9 cellular contexts compared by ENCODE assay signal in genomic region chr11:111910637-111911562, GRCh38. TPM values are rescaled to one million over a fixed set of nuclear protein-coding genes. Genes with fewer than 3 reads are reported as not detected.
A peak's percentile ranks its signal among the peaks of the same experiment; 100 is the strongest.
DNase-seq lines count a peak whose midpoint lies in the region; ATAC-seq and TF ChIP-seq lines count a peak whose summit lies in the region.
"Had no signal": no experiment of that assay in that cellular context is flagged by ENCODE, and none has a peak within 500 bp of the region (broad histone marks: within the 10 kb centered on the region; RNA-seq: fewer than 3 reads in every experiment).

No MANE protein-coding gene starts in this region.

- H3K36me3 ChIP-seq in gastroesophageal sphincter (peaks cover 0 to 30% of the 10 kb centered on the region in 2 donors), urinary bladder (ENCODE audit: insufficient read depth) (no peaks in the 10 kb centered on the region)

- peak; percentile 34 for DNase-seq in NCI-H1092 treated with DMSO at 0.1 percent for 48 hours (lab: John Stamatoyannopoulos, UW)
- DNase-seq in NCI-H1092 (lab: John Stamatoyannopoulos, UW), result no peak
- DNase-seq in nucleus accumbens (lab: John Stamatoyannopoulos, UW), result peak in 53 of 56 donors; percentile 22 to 91 (median 77)
- no peak for DNase-seq in SHP77 treated with DMSO at 0.1 percent for 48 hours (lab: John Stamatoyannopoulos, UW)
- DNase-seq in NCI-H524 treated with DMSO at 0.1 percent for 48 hours (lab: John Stamatoyannopoulos, UW), result no peak
- DNase-seq in NCI-H524 (lab: John Stamatoyannopoulos, UW), result no peak

- 20 to 22% methylated on average over 3 to 8 of the region's 9 CpGs for WGBS in gastroesophageal sphincter (ENCODE audit: low coverage in 1 of 2), 2 donors
- WGBS in urinary bladder, result 41% methylated on average over 9 of the region's 9 CpGs

- ATAC-seq in gastroesophageal sphincter, result no peak

- H3K4me1 ChIP-seq in gastroesophageal sphincter (peaks cover 0 to 57% (median 0%) of the 10 kb centered on the region in 3 donors), urinary bladder (ENCODE audit: insufficient read depth) (no peaks in the 10 kb centered on the region)

- TF ChIP-seq EP300 in gastroesophageal sphincter (IDR thresholded peaks at IDR 0.05), result no peak

- peak overlapping the region; percentile 75 to 80 for H3K4me3 ChIP-seq in gastroesophageal sphincter
- peak overlapping the region; percentile 9 for H3K4me3 ChIP-seq in urinary bladder (ENCODE audit: low read depth, low read length)

- H3K27me3 ChIP-seq in gastroesophageal sphincter, result no peaks in the 10 kb centered on the region

- no peaks in the 10 kb centered on the region for H3K9me3 ChIP-seq in gastroesophageal sphincter

- peak overlapping the region; percentile 98 to 100 (median 100) for H3K27ac ChIP-seq in gastroesophageal sphincter
- peak overlapping the region; percentile 86 for H3K27ac ChIP-seq in urinary bladder (ENCODE audit: low read depth)
- H3K27ac ChIP-seq: 22Rv1 had no signal

- TF ChIP-seq POLR2A in gastroesophageal sphincter (IDR thresholded peaks at IDR 0.05), result peak in 1 of 2 donors; percentile 22

- no peak for TF ChIP-seq CTCF in gastroesophageal sphincter (IDR thresholded peaks at IDR 0.05)

RNA-seq across cellular contexts. Expression of gene CRYAB, which starts 0.7 kb away (rescaled TPM):
- total RNA-seq in gastroesophageal sphincter (100 to 1,000 TPM; 254 to 440 (median 294) TPM), urinary bladder (21.3 TPM)
- polyA plus RNA-seq in urinary bladder, result 231 TPM

RNA-seq across cellular contexts. Expression of gene HSPB2, which starts 1.6 kb away (rescaled TPM):
- 1 to 10 TPM in 3 of 4 donors, under 1 TPM in 1; 0.78 to 5.5 (median 3.0) TPM for total RNA-seq in gastroesophageal sphincter
- total RNA-seq in urinary bladder, result 1.6 TPM
- 10.6 TPM for polyA plus RNA-seq in urinary bladder

RNA-seq across cellular contexts. Expression of gene C11orf52, which starts 7.8 kb away (rescaled TPM):
- total RNA-seq in gastroesophageal sphincter (1 to 10 TPM in 3 of 4 donors, not detected in 1; 2.4 to 3.3 (median 3.1) TPM), urinary bladder (2.7 TPM)
- polyA plus RNA-seq in urinary bladder, result 2.4 TPM

RNA-seq across cellular contexts. Expression of gene DIXDC1, which starts 26.2 kb away (rescaled TPM):
- 100 to 1,000 TPM; 125 to 164 (median 153) TPM for total RNA-seq in gastroesophageal sphincter
- total RNA-seq in urinary bladder, result 69.4 TPM
- 60.5 TPM for polyA plus RNA-seq in urinary bladder

RNA-seq across cellular contexts. Expression of gene CFAP68, which starts 31.6 kb away (rescaled TPM):
- 10 to 100 TPM; 11.7 to 19.3 (median 17.5) TPM for total RNA-seq in gastroesophageal sphincter
- total RNA-seq in urinary bladder, result 13.1 TPM
- polyA plus RNA-seq in urinary bladder, result 17.9 TPM

Comparison
In these comparisons a context has a peak if more than half of its experiments do, and no peak if none do; other contexts are left out.
1. DNase-seq: peak in NCI-H1092 treated with DMSO at 0.1 percent for 48 hours (single experiment) and nucleus accumbens (53 of 56); none in NCI-H1092 (single experiment), SHP77 treated with DMSO at 0.1 percent for 48 hours (single experiment), NCI-H524 treated with DMSO at 0.1 percent for 48 hours (single experiment) and NCI-H524 (0 of 2).
2. RNA of gene CRYAB, which starts 0.7 kb away (total RNA-seq): 254 to 440 TPM in gastroesophageal sphincter; 21.3 TPM in urinary bladder (single experiment); every median in the first group is over 10 times any median in the second.